8 cellular contexts compared by ENCODE assay signal in the genomic region with DNA sequence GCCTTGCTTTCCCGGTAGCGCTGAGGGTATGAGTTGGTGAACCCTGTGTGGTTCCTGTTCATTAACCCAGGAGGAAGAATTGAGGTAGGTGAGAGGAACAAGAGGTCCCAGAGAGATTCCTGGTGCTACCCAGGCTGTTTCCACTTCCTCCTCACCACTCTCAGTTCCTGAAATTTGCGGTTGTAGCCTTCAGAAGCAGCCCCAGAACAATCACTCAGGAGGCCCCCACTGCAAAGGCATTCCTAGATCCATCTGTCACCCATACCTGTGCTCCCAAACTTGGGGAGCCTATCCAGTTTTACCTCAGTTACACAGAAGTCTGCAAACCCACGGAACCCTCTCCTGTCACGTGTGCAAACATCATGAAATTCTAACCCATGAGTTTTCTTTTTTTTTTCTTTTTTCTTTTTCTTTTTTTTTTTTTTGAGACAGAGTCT. TPM values are rescaled to one million over a fixed set of nuclear protein-coding genes. Genes with fewer than 3 reads are reported as not detected.
DNase-seq lines count a peak whose midpoint lies in the region; ATAC-seq and TF ChIP-seq lines count a peak whose summit lies in the region.

No MANE protein-coding gene starts in this region.

- ATAC-seq in GM18517 (IDR thresholded peaks at IDR 0.05; ENCODE audit: unreplicated experiment) (peak; percentile 79), GM21529 (IDR thresholded peaks at IDR 0.05; ENCODE audit: unreplicated experiment) (peak; percentile 80), HG03457 (IDR thresholded peaks at IDR 0.05; ENCODE audit: unreplicated experiment) (peak; percentile 55), left lung (peak; percentile 49)

- H3K4me1 ChIP-seq in left lung = peaks cover 0 to 7% of the 10 kb centered on the region in 2 donors

- DNase-seq in left lung = no peak
- no peak for DNase-seq in NCI-H2029 treated with DMSO at 0.1 percent for 48 hours (lab: John Stamatoyannopoulos, UW)
- DNase-seq in mesenteric fat pad (ENCODE audit: low spot score) = no peak
- no peak for DNase-seq in NCI-H2081 treated with DMSO at 0.1 percent for 48 hours (lab: John Stamatoyannopoulos, UW)
- no peak for DNase-seq in kidney glomerular epithelial cell (lab: John Stamatoyannopoulos, UW)

- intact Hi-C loops in left lung (cut with DNase I) = no loop called here

- no peaks in the 10 kb centered on the region for H3K9me3 ChIP-seq in left lung

- H3K27me3 ChIP-seq in left lung = no peaks in the 10 kb centered on the region

- no peak overlapping the region for H3K4me3 ChIP-seq in left lung

- H3K36me3 ChIP-seq in left lung = no peaks in the 10 kb centered on the region

- H3K27ac ChIP-seq in left lung = no peak overlapping the region

- no peak for TF ChIP-seq CTCF in left lung (IDR thresholded peaks at IDR 0.05)

RNA-seq across cellular contexts. Expression of gene PIP4K2A, which starts 9.0 kb away (rescaled TPM):
- 10 to 100 TPM; 41.0 to 53.8 TPM for total RNA-seq in left lung
- 49.6 TPM for total RNA-seq in mesenteric fat pad
